In the genomic region with DNA sequence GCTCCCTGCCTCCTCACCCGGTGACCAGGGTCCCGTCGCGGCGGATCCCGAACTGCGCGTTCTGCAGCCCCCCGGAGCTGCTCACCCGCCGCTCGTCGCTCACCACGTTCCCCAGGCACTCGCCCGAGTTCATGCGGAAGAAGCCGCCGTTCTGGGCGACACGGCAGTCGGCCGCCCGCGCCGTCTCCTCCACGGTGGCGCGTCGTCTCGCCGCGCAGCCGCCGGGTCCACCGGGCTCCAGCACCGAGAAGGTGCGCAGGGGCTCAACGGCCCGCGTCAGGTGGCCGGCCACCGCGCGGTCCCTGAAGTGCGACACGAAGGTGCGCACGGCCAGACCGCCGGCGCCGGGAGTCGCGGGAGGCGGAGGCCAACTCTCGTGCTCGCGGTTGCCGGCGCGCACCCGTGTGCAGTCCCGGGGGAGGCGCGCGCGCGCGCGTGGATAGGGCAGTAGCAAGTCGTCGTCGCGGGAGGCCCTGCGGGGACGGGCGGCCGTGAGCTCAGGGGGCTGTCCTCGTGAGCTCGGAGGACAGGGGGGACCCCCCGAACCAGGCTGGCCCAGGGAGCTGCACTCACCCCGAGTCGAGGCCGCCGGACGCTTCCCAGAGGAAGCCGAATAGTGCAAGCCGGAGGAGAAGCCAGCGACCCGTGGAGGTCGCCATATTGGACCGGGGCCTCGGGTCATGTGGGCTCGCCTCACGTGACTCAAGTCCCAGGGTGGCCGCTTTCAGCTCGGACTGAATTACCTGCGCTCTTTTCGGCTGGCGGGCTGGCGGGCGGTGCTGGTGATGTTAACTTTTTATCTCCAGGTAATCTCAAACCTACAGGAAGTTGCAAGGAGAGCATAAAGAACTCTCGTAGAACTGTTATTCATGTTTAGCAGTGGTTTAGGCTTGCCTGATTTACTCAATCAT, we compare ENCODE assay signal across 8 cellular contexts. TPM values are rescaled to one million over a fixed set of nuclear protein-coding genes. Genes with fewer than 3 reads are reported as not detected.
DNase-seq lines count a peak whose midpoint lies in the region; ATAC-seq and TF ChIP-seq lines count a peak whose summit lies in the region.

A gene with protein sequence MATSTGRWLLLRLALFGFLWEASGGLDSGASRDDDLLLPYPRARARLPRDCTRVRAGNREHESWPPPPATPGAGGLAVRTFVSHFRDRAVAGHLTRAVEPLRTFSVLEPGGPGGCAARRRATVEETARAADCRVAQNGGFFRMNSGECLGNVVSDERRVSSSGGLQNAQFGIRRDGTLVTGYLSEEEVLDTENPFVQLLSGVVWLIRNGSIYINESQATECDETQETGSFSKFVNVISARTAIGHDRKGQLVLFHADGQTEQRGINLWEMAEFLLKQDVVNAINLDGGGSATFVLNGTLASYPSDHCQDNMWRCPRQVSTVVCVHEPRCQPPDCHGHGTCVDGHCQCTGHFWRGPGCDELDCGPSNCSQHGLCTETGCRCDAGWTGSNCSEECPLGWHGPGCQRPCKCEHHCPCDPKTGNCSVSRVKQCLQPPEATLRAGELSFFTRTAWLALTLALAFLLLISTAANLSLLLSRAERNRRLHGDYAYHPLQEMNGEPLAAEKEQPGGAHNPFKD (minus strand): TSS at position 680 of the 911 bp plus-strand sequence. CDS start 21 bp downstream, at position 659.

- ATAC-seq in HG02623 (IDR thresholded peaks at IDR 0.05; ENCODE audit: unreplicated experiment) (peak; percentile 81), left cardiac atrium (peak; percentile 96)

- peak within 1 kb of the TSS; percentile 51 for H3K4me3 ChIP-seq in GM12865 (ENCODE audit: low read depth, low read length)

- no peaks in the 10 kb centered on the region for H3K9me3 Mint-ChIP-seq in T-helper 1 cell treated with Interleukin-12 subunit alpha and Interleukin-12 subunit beta and Interleukin-4 antibody, amounts not matched to agents 30 μg/mL and 1 μg/mL, for 36 hours
- H3K9me3 Mint-ChIP-seq in type B pancreatic cell, result no peaks in the 10 kb centered on the region

- peak within 1 kb of the TSS; percentile 72 for H3K27ac Mint-ChIP-seq in T-helper 1 cell treated with Interleukin-12 subunit alpha and Interleukin-12 subunit beta and Interleukin-4 antibody, amounts not matched to agents 30 μg/mL and 1 μg/mL, for 36 hours
- H3K27ac Mint-ChIP-seq in type B pancreatic cell, result peak within 1 kb of the TSS; percentile 93

- peak within 1 kb of the TSS; percentile 79 for H3K4me3 Mint-ChIP-seq in T-helper 1 cell treated with Interleukin-12 subunit alpha and Interleukin-12 subunit beta and Interleukin-4 antibody, amounts not matched to agents 30 μg/mL and 1 μg/mL, for 36 hours
- peak within 1 kb of the TSS; percentile 94 for H3K4me3 Mint-ChIP-seq in type B pancreatic cell

- no peaks in the 10 kb centered on the region for H3K36me3 Mint-ChIP-seq in T-helper 1 cell treated with Interleukin-12 subunit alpha and Interleukin-12 subunit beta and Interleukin-4 antibody, amounts not matched to agents 30 μg/mL and 1 μg/mL, for 36 hours (ENCODE audit: low read depth)
- no peaks in the 10 kb centered on the region for H3K36me3 Mint-ChIP-seq in type B pancreatic cell

- DNase-seq in GM12865 (ENCODE audit: low read depth), result peak; percentile 90
- peak; percentile 20 for DNase-seq in NCI-H128 (lab: John Stamatoyannopoulos, UW; ENCODE audit: unreplicated experiment)
- peak; percentile 46 for DNase-seq in amniotic stem cell (lab: John Stamatoyannopoulos, UW)
- DNase-seq in left cardiac atrium, result peak; percentile 93
- peak; percentile 97 for DNase-seq in posterior vena cava (ENCODE audit: low spot score)
- DNase-seq in type B pancreatic cell (ENCODE audit: extremely low spot score, unreplicated experiment), result peak; percentile 89

- H3K4me1 Mint-ChIP-seq in T-helper 1 cell treated with Interleukin-12 subunit alpha and Interleukin-12 subunit beta and Interleukin-4 antibody, amounts not matched to agents 30 μg/mL and 1 μg/mL, for 36 hours (ENCODE audit: low read depth), result peaks cover 12% of the 10 kb centered on the region
- peaks cover 12% of the 10 kb centered on the region for H3K4me1 Mint-ChIP-seq in type B pancreatic cell (ENCODE audit: unreplicated experiment)

- H3K27me3 Mint-ChIP-seq in T-helper 1 cell treated with Interleukin-12 subunit alpha and Interleukin-12 subunit beta and Interleukin-4 antibody, amounts not matched to agents 30 μg/mL and 1 μg/mL, for 36 hours (ENCODE audit: low read depth), result no peaks in the 10 kb centered on the region
- peaks cover 9% of the 10 kb centered on the region for H3K27me3 Mint-ChIP-seq in type B pancreatic cell

- TF ChIP-seq CTCF in GM12865 (IDR thresholded peaks at IDR 0.05; ENCODE audit: insufficient read depth, low read depth, low read length, missing control alignments) (no peak), type B pancreatic cell (conservative IDR thresholded peaks at IDR 0.05) (no peak)

- intact Hi-C loops in left cardiac atrium (cut with DNase I), result no loop called here
- intact Hi-C loops in posterior vena cava (cut with DNase I), result no loop called here

RNA-seq across cellular contexts. Expression of the gene that starts here (rescaled TPM):
- total RNA-seq in left cardiac atrium, result 1 to 10 TPM; 6.8 to 8.4 TPM
- total RNA-seq in posterior vena cava, result 1 to 10 TPM; 5.9 to 6.3 TPM
- 16.8 and 18.0 TPM in 2 replicates for total RNA-seq in type B pancreatic cell (ENCODE audit: low replicate concordance)

Comparison
In these comparisons a context has a peak if more than half of its experiments do, and no peak if none do; other contexts are left out.
1. Peak in every context shown above with its lines: DNase-seq, ATAC-seq and H3K4me3 ChIP-seq.
2. DNase-seq: peak in every context shown above with its lines; median percentile 97 in posterior vena cava; 93 in left cardiac atrium; 90 in GM12865; 89 in type B pancreatic cell; 46 in amniotic stem cell; 20 in NCI-H128.